11 cellular contexts compared by ENCODE assay signal in genomic region chr6:158376650-158377081, GRCh38.
DNase-seq lines count a peak whose midpoint lies in the region; ATAC-seq lines count a peak whose summit lies in the region.
"Had no signal": no experiment of that assay in that cellular context is flagged by ENCODE, and none has a peak within 500 bp of the region (broad histone marks: within the 10 kb centered on the region; RNA-seq: fewer than 3 reads in every experiment).

No MANE protein-coding gene starts in this region.

- peak overlapping the region; percentile 32 for H3K27ac Mint-ChIP-seq in stimulated activated naive B cell treated with anti-CD40 and anti-IgM and Interleukin-4, amounts not matched to agents 10 μg/mL and 1 μg/mL and 100 μg/mL, for 72 hours
- H3K27ac Mint-ChIP-seq: activated B cell treated with CpG ODN at 0.5 μM for 24 hours had no signal

- no peak overlapping the region for H3K4me3 ChIP-seq in HAP-1
- H3K4me3 ChIP-seq: tibial artery had no signal

- H3K4me1 Mint-ChIP-seq in stimulated activated naive B cell treated with anti-CD40 and anti-IgM and Interleukin-4, amounts not matched to agents 10 μg/mL and 1 μg/mL and 100 μg/mL, for 72 hours, result peaks cover 33 to 34% of the 10 kb centered on the region in 2 donors

- in situ Hi-C loops in HAP-1 (cut with MboI; ENCODE audit: low sequenced_read_pairs), result no loop called here

- no peak overlapping the region for H3K4me3 Mint-ChIP-seq in stimulated activated naive B cell treated with anti-CD40 and anti-IgM and Interleukin-4, amounts not matched to agents 10 μg/mL and 1 μg/mL and 100 μg/mL, for 72 hours
- H3K4me3 Mint-ChIP-seq: activated B cell treated with CpG ODN at 0.5 μM for 24 hours had no signal

- no peaks in the 10 kb centered on the region for H3K27me3 Mint-ChIP-seq in stimulated activated naive B cell treated with anti-CD40 and anti-IgM and Interleukin-4, amounts not matched to agents 10 μg/mL and 1 μg/mL and 100 μg/mL, for 72 hours
- H3K27me3 Mint-ChIP-seq: activated B cell treated with CpG ODN at 0.5 μM for 24 hours had no signal

- DNase-seq in GM04504 (ENCODE audit: low read depth) (peak; percentile 87), anterior cingulate cortex (lab: John Stamatoyannopoulos, UW) (peak in 45 of 58 donors; percentile 3 to 69 (median 37)), globus pallidus (ENCODE audit: low spot score) (peak; percentile 66), HAP-1 (ENCODE audit: low spot score in 2 of 2) (no peak), activated gamma-delta T cell treated with Interleukin-2 at 50 U/mL for 16 hours (no peak)
- no peak for DNase-seq in stimulated activated naive B cell treated with anti-CD40 and anti-IgM and Interleukin-4, amounts not matched to agents 10 μg/mL and 1 μg/mL and 100 μg/mL, for 72 hours
- DNase-seq: activated B cell treated with CpG ODN at 0.5 μM for 24 hours, H7, tibial artery had no signal

- H3K4me1 ChIP-seq in HAP-1, result no peaks in the 10 kb centered on the region

- H3K36me3 Mint-ChIP-seq in stimulated activated naive B cell treated with anti-CD40 and anti-IgM and Interleukin-4, amounts not matched to agents 10 μg/mL and 1 μg/mL and 100 μg/mL, for 72 hours, result peaks cover 2 to 8% of the 10 kb centered on the region in 2 donors

- ATAC-seq in stimulated activated naive B cell treated with anti-CD40 and anti-IgM and Interleukin-4, amounts not matched to agents 10 μg/mL and 1 μg/mL and 100 μg/mL, for 72 hours (replicated peaks), result no peak
- no peak for ATAC-seq in GM19395 (IDR thresholded peaks at IDR 0.05; ENCODE audit: unreplicated experiment)
- ATAC-seq: SK-N-SH treated with all-trans-retinoic acid at 6 μM for 48 hours had no signal

- H3K36me3 ChIP-seq in HAP-1 (replicated peaks), result no peaks in the 10 kb centered on the region
- H3K36me3 ChIP-seq: tibial artery had no signal

- H3K9me3 Mint-ChIP-seq in stimulated activated naive B cell treated with anti-CD40 and anti-IgM and Interleukin-4, amounts not matched to agents 10 μg/mL and 1 μg/mL and 100 μg/mL, for 72 hours, result no peaks in the 10 kb centered on the region
- H3K9me3 Mint-ChIP-seq: activated B cell treated with CpG ODN at 0.5 μM for 24 hours had no signal

- H3K27me3 ChIP-seq in HAP-1 (ENCODE audit: low read depth), result no peaks in the 10 kb centered on the region
- H3K27me3 ChIP-seq: tibial artery had no signal

- H3K9me3 ChIP-seq in HAP-1, result no peaks in the 10 kb centered on the region
- H3K9me3 ChIP-seq: tibial artery had no signal

Comparison
In these comparisons a context has a peak if more than half of its experiments do, and no peak if none do; other contexts are left out.
1. DNase-seq: peak in GM04504 (single experiment), anterior cingulate cortex (45 of 58) and globus pallidus (single experiment); none in stimulated activated naive B cell treated with anti-CD40 and anti-IgM and Interleukin-4, amounts not matched to agents 10 μg/mL and 1 μg/mL and 100 μg/mL, for 72 hours (single experiment), HAP-1 (0 of 2) and activated gamma-delta T cell treated with Interleukin-2 at 50 U/mL for 16 hours (single experiment).